Comparison of ENCODE assay signal across 8 cellular contexts in the genomic region with DNA sequence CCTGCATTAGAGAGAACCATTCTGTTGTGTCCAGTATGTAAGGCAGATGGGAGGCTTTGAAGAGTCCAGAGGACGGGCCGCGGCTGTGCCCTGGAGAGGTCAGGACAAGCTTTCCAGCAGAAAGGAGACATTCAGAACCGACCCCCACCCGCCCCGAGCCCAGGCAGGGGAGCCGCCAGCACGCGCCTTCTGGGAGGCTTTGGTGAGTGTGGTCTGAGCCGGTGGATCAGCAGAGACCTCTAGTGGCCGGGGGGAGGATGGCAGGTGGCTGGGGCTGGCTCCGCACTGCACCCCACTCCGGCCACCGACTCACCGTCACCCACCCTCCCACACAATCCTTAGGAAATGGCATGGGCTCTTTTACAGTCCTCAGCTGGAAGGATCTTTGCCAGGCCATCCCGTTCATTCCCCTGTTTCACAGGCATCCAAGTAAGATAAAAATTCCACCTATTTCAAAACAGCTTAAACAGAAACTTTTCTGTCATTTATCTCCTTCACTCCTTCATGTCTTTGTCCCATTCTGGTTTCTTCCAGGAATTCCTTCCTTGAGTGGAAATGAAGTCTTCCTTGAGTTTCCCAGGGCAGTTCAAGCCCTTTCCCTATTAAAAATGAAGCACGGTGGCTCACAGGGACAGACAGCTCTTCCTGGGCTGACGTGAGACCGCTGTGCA.
DNase-seq lines count a peak whose midpoint lies in the region; ATAC-seq lines count a peak whose summit lies in the region.

No MANE protein-coding gene starts in this region.

- ATAC-seq in GM19395 (IDR thresholded peaks at IDR 0.05; ENCODE audit: unreplicated experiment) (peak; percentile 97), HG03558 (IDR thresholded peaks at IDR 0.05; ENCODE audit: extremely low read depth, unreplicated experiment) (peak; percentile 56)

- peak in 12 of 14 donors; percentile 30 to 71 (median 53) for DNase-seq in C1 segment of cervical spinal cord (lab: John Stamatoyannopoulos, UW)
- peak; percentile 11 for DNase-seq in SK-N-DZ (ENCODE audit: low spot score)
- DNase-seq in activated naive CD4-positive, alpha-beta T cell (lab: John Stamatoyannopoulos, UW): peak; percentile 13 to 56 (median 48)
- peak; percentile 55 for DNase-seq in globus pallidus (ENCODE audit: low spot score)
- DNase-seq in posterior cingulate gyrus: peak; percentile 64 to 96 (median 83)
- DNase-seq in ureter (ENCODE audit: low spot score): peak; percentile 75

- intact Hi-C loops in posterior cingulate gyrus (cut with DNase I): loop anchor here (5.0 kb wide), 1 partner anchor 313 kb away; no protein-coding TSS in a partner anchor

Comparison
In these comparisons a context has a peak if more than half of its experiments do, and no peak if none do; other contexts are left out.
1. Peak in every context shown above with its lines: DNase-seq and ATAC-seq.
2. DNase-seq: peak in every context shown above with its lines; median percentile 83 in posterior cingulate gyrus; 75 in ureter; 55 in globus pallidus; 53 in C1 segment of cervical spinal cord; 48 in activated naive CD4-positive, alpha-beta T cell; 11 in SK-N-DZ.